In the genomic region with DNA sequence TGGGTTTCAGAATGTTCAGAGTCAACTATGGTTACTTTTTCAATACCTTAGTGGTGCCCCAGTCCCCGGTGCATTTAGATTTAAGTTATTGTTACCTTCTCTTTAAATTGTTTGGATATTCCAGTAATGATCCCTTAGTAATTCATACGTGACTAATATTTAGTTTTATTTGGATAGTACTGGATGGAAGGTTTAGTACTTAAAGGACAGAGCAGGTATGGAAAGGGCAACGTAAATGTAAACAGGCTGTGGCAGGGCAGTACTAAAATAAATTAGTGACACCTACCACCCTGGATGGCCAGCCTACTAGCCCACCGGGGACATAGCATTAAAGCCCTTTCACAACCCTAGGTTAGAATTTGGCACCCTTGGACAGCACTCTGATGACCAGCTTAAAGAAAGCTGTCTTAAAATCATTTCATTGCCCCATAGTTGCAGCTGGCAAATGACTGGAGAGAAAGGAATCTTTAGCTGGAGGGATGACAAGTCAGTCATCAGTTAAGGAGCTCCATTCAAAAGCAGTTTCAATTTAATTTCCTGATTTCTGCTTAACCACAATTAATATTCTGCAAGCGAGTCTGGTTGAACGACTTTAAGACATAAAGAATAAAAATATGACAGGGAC, we compare ENCODE assay signal across 18 cellular contexts. TPM values are rescaled to one million over a fixed set of nuclear protein-coding genes. Genes with fewer than 3 reads are reported as not detected.
DNase-seq lines count a peak whose midpoint lies in the region; ATAC-seq and TF ChIP-seq lines count a peak whose summit lies in the region.
"Had no signal": no experiment of that assay in that cellular context is flagged by ENCODE, and none has a peak within 500 bp of the region (broad histone marks: within the 10 kb centered on the region; RNA-seq: fewer than 3 reads in every experiment).

No MANE protein-coding gene starts in this region.

- no peak overlapping the region for H3K27ac ChIP-seq in mesenchymal stem cell (ENCODE audit: low read length, poor library complexity, severe bottlenecking)
- H3K27ac ChIP-seq: BLaER1 had no signal

- peak overlapping the region; percentile 44 for H3K9ac ChIP-seq in mesenchymal stem cell (ENCODE audit: low read length)
- H3K9ac ChIP-seq: BLaER1 had no signal

- TF ChIP-seq CTCF in AG09319 (IDR thresholded peaks at IDR 0.05; ENCODE audit: low read depth, low read length) (no peak), chondrocyte (IDR thresholded peaks at IDR 0.05) (no peak), progenitor cell of endocrine pancreas (IDR thresholded peaks at IDR 0.05; ENCODE audit: unreplicated experiment) (no peak)

- H3K79me1 ChIP-seq in mesenchymal stem cell (replicated peaks; ENCODE audit: low read length, poor library complexity, severe bottlenecking): no peaks in the 10 kb centered on the region

- H3K23ac ChIP-seq in mesenchymal stem cell (ENCODE audit: low read length in 2 of 2): no peak overlapping the region

- no peak overlapping the region for H3K14ac ChIP-seq in mesenchymal stem cell (ENCODE audit: low read length in 2 of 2)

- no peak overlapping the region for H2BK15ac ChIP-seq in mesenchymal stem cell (ENCODE audit: low read depth, poor library complexity, severe bottlenecking)

- peak overlapping the region; percentile 37 for H3K4me3 ChIP-seq in MG63
- H3K4me3 ChIP-seq in mesenchymal stem cell (ENCODE audit: insufficient read depth in 1 of 2, low read depth in 1 of 2, low read length in 2 of 2): peak overlapping the region in 1 of 2 experiments; percentile 59
- H3K4me3 ChIP-seq: BLaER1 had no signal

- no peaks in the 10 kb centered on the region for H3K4me1 ChIP-seq in mesenchymal stem cell (ENCODE audit: control insufficient read depth, insufficient read depth, low read depth, low read length)
- H3K4me1 ChIP-seq: BLaER1 had no signal

- no peak overlapping the region for H3K4ac ChIP-seq in mesenchymal stem cell (ENCODE audit: low read depth in 1 of 2, low read length in 2 of 2)

- H2BK5ac ChIP-seq in mesenchymal stem cell (ENCODE audit: low read depth, low read length, poor library complexity, severe bottlenecking): no peak overlapping the region

- H3K9me3 Mint-ChIP-seq in chondrocyte (ENCODE audit: low read depth): no peaks in the 10 kb centered on the region
- no peaks in the 10 kb centered on the region for H3K9me3 Mint-ChIP-seq in progenitor cell of endocrine pancreas (ENCODE audit: low read depth)
- no peaks in the 10 kb centered on the region for H3K9me3 Mint-ChIP-seq in activated naive CD8-positive, alpha-beta T cell treated with anti-CD3 and anti-CD28 coated beads, Interleukin-2, amount 50 U/mL, for 24 hours
- H3K9me3 Mint-ChIP-seq: activated naive CD4-positive, alpha-beta T cell treated with anti-CD3 and anti-CD28 coated beads, Interleukin-2, amount 50 U/mL, for 24 hours had no signal

- peak overlapping the region; percentile 53 for H3K4me3 Mint-ChIP-seq in chondrocyte (ENCODE audit: unreplicated experiment)
- H3K4me3 Mint-ChIP-seq in progenitor cell of endocrine pancreas (ENCODE audit: low read depth): no peak overlapping the region
- no peak overlapping the region for H3K4me3 Mint-ChIP-seq in activated naive CD8-positive, alpha-beta T cell treated with anti-CD3 and anti-CD28 coated beads, Interleukin-2, amount 50 U/mL, for 24 hours
- H3K4me3 Mint-ChIP-seq: activated naive CD4-positive, alpha-beta T cell treated with anti-CD3 and anti-CD28 coated beads, Interleukin-2, amount 50 U/mL, for 24 hours had no signal

- ATAC-seq in activated naive CD8-positive, alpha-beta T cell treated with anti-CD3 and anti-CD28 coated beads, Interleukin-2, amount 50 U/mL, for 24 hours: no peak
- ATAC-seq: Panc1 had no signal

- H3K18ac ChIP-seq in mesenchymal stem cell (ENCODE audit: low read depth in 1 of 2, low read length in 2 of 2): no peak overlapping the region

- no peak overlapping the region for H2BK12ac ChIP-seq in mesenchymal stem cell (ENCODE audit: low read length in 2 of 2)

- H3K27me3 ChIP-seq in MG63: no peaks in the 10 kb centered on the region
- peaks cover 0 to 59% of the 10 kb centered on the region in 2 experiments for H3K27me3 ChIP-seq in mesenchymal stem cell (ENCODE audit: control insufficient read depth in 1 of 2, insufficient read depth in 1 of 2, low read length in 2 of 2)
- H3K27me3 ChIP-seq: BLaER1 had no signal

- no peak overlapping the region for H2BK120ac ChIP-seq in mesenchymal stem cell (ENCODE audit: low read depth, low read length)

- no peak overlapping the region for H2AK5ac ChIP-seq in mesenchymal stem cell (ENCODE audit: low read length, severe bottlenecking)

- 80% methylated on average over 1 of the region's 6 CpGs for WGBS in mesenchymal stem cell

- H4K91ac ChIP-seq in mesenchymal stem cell (ENCODE audit: low read length): no peak overlapping the region

- peak overlapping the region; percentile 75 for H3K27ac Mint-ChIP-seq in chondrocyte (ENCODE audit: unreplicated experiment)
- H3K27ac Mint-ChIP-seq in progenitor cell of endocrine pancreas: no peak overlapping the region
- H3K27ac Mint-ChIP-seq in activated naive CD8-positive, alpha-beta T cell treated with anti-CD3 and anti-CD28 coated beads, Interleukin-2, amount 50 U/mL, for 24 hours: no peak overlapping the region
- H3K27ac Mint-ChIP-seq: activated naive CD4-positive, alpha-beta T cell treated with anti-CD3 and anti-CD28 coated beads, Interleukin-2, amount 50 U/mL, for 24 hours had no signal

- peak; percentile 11 for DNase-seq in AG09319 (ENCODE audit: extremely low read depth, low read depth)
- peak; percentile 35 for DNase-seq in MG63
- no peak for DNase-seq in chondrocyte (ENCODE audit: low spot score)
- no peak for DNase-seq in mesenchymal stem cell
- no peak for DNase-seq in progenitor cell of endocrine pancreas (ENCODE audit: low spot score, unreplicated experiment)
- no peak for DNase-seq in activated effector memory CD4-positive, alpha-beta T cell treated with anti-CD3 and anti-CD28 coated beads, Interleukin-2, amount 50 U/mL, for 16 hours
- DNase-seq in activated CD4-positive, alpha-beta T cell treated with anti-CD3 and anti-CD28 coated beads for 48 hours: no peak
- no peak for DNase-seq in activated naive CD8-positive, alpha-beta T cell treated with anti-CD3 and anti-CD28 coated beads, Interleukin-2, amount 50 U/mL, for 24 hours
- DNase-seq: effector CD4-positive, alpha-beta T cell; MM.1S; stimulated activated CD4-positive, alpha-beta T cell treated with anti-CD3 and anti-CD28 coated beads, Interleukin-4, amount 100 ng/mL, for 1 hour; stimulated activated naive CD4-positive, alpha-beta T cell had no signal

- no peaks in the 10 kb centered on the region for H3K9me3 ChIP-seq in MG63
- no peaks in the 10 kb centered on the region for H3K9me3 ChIP-seq in mesenchymal stem cell (ENCODE audit: control insufficient read depth, low read length)
- H3K9me3 ChIP-seq: BLaER1 had no signal

- H3K36me3 Mint-ChIP-seq in chondrocyte (ENCODE audit: low read depth) (no peaks in the 10 kb centered on the region), progenitor cell of endocrine pancreas (ENCODE audit: insufficient read depth) (no peaks in the 10 kb centered on the region)
- H3K36me3 Mint-ChIP-seq in activated naive CD8-positive, alpha-beta T cell treated with anti-CD3 and anti-CD28 coated beads, Interleukin-2, amount 50 U/mL, for 24 hours (ENCODE audit: low read depth): no peaks in the 10 kb centered on the region
- H3K36me3 Mint-ChIP-seq: activated naive CD4-positive, alpha-beta T cell treated with anti-CD3 and anti-CD28 coated beads, Interleukin-2, amount 50 U/mL, for 24 hours had no signal

- no peak overlapping the region for H4K8ac ChIP-seq in mesenchymal stem cell (ENCODE audit: low read length)

- H3K4me1 Mint-ChIP-seq in chondrocyte (ENCODE audit: low read depth) (peaks cover 21% of the 10 kb centered on the region), progenitor cell of endocrine pancreas (ENCODE audit: low read depth) (peaks cover 10% of the 10 kb centered on the region)
- peaks cover 3% of the 10 kb centered on the region for H3K4me1 Mint-ChIP-seq in activated naive CD8-positive, alpha-beta T cell treated with anti-CD3 and anti-CD28 coated beads, Interleukin-2, amount 50 U/mL, for 24 hours
- H3K4me1 Mint-ChIP-seq: activated naive CD4-positive, alpha-beta T cell treated with anti-CD3 and anti-CD28 coated beads, Interleukin-2, amount 50 U/mL, for 24 hours had no signal

- H3K4me2 ChIP-seq in mesenchymal stem cell (ENCODE audit: low read length, poor library complexity, severe bottlenecking): no peak overlapping the region
- H3K4me2 ChIP-seq: BLaER1 had no signal

- no peak overlapping the region for H2AFZ ChIP-seq in mesenchymal stem cell (ENCODE audit: low read depth, low read length)

- H3K36me3 ChIP-seq in MG63 (no peaks in the 10 kb centered on the region), mesenchymal stem cell (ENCODE audit: control insufficient read depth in 1 of 2, insufficient read depth in 2 of 2, low read depth in 1 of 2, low read length in 2 of 2) (no peaks in the 10 kb centered on the region)
- H3K36me3 ChIP-seq: BLaER1 had no signal

- no peaks in the 10 kb centered on the region for H3K27me3 Mint-ChIP-seq in chondrocyte (ENCODE audit: low read depth)
- H3K27me3 Mint-ChIP-seq in progenitor cell of endocrine pancreas: no peaks in the 10 kb centered on the region
- H3K27me3 Mint-ChIP-seq in activated naive CD8-positive, alpha-beta T cell treated with anti-CD3 and anti-CD28 coated beads, Interleukin-2, amount 50 U/mL, for 24 hours: no peaks in the 10 kb centered on the region
- H3K27me3 Mint-ChIP-seq: activated naive CD4-positive, alpha-beta T cell treated with anti-CD3 and anti-CD28 coated beads, Interleukin-2, amount 50 U/mL, for 24 hours had no signal

RNA-seq across cellular contexts. Expression of gene PLP1, which starts 16.4 kb away (rescaled TPM):
- not detected in 2 replicates for total RNA-seq in MG63 (2014; rRNA removed; shearing (Covaris generic); ENCODE audit: low replicate concordance)
- total RNA-seq in chondrocyte (0.77 to 1.2 TPM (median 1.1 TPM) in 3 replicates), progenitor cell of endocrine pancreas (0.46 and 0.95 TPM in 2 replicates)
- polyA plus RNA-seq in mesenchymal stem cell (2013, experiment 1 of 2): not detected
- polyA plus RNA-seq in mesenchymal stem cell (2013, experiment 2 of 2): not detected
- total RNA-seq: activated CD8-positive, alpha-beta memory T cell treated with anti-CD3 and anti-CD28 coated beads for 36 hours; lung microvascular endothelial cell; pulmonary artery endothelial cell had no signal

RNA-seq across cellular contexts. Expression of gene RAB9B, which starts 39.0 kb away (rescaled TPM):
- 0.15 and 0.26 TPM in 2 replicates for total RNA-seq in MG63 (2014; rRNA removed; shearing (Covaris generic); ENCODE audit: low replicate concordance)
- 2.6 to 4.1 TPM (median 2.7 TPM) in 3 replicates for total RNA-seq in chondrocyte
- polyA plus RNA-seq in mesenchymal stem cell (2013, experiment 1 of 2): 0.33 TPM
- polyA plus RNA-seq in mesenchymal stem cell (2013, experiment 2 of 2): 0.44 TPM
- 2.4 and 2.8 TPM in 2 replicates for total RNA-seq in progenitor cell of endocrine pancreas

Comparison
In these comparisons a context has a peak if more than half of its experiments do, and no peak if none do; other contexts are left out.
1. DNase-seq: peak in AG09319 (single experiment) and MG63 (single experiment); none in chondrocyte (single experiment), mesenchymal stem cell (single experiment), progenitor cell of endocrine pancreas (single experiment), activated effector memory CD4-positive, alpha-beta T cell treated with anti-CD3 and anti-CD28 coated beads, Interleukin-2, amount 50 U/mL, for 16 hours (single experiment), activated CD4-positive, alpha-beta T cell treated with anti-CD3 and anti-CD28 coated beads for 48 hours (single experiment) and activated naive CD8-positive, alpha-beta T cell treated with anti-CD3 and anti-CD28 coated beads, Interleukin-2, amount 50 U/mL, for 24 hours (single experiment).